ENCODE assay signal across 16 cellular contexts in genomic region chr6:32223258-32224235, GRCh38. TPM values are rescaled to one million over a fixed set of nuclear protein-coding genes. Genes with fewer than 3 reads are reported as not detected.
A peak's percentile ranks its signal among the peaks of the same experiment; 100 is the strongest.
DNase-seq lines count a peak whose midpoint lies in the region; ATAC-seq, FAIRE-seq and TF ChIP-seq lines count a peak whose summit lies in the region.
"Had no signal": no experiment of that assay in that cellular context is flagged by ENCODE, and none has a peak within 500 bp of the region (broad histone marks: within the 10 kb centered on the region; RNA-seq: fewer than 3 reads in every experiment).

TSS of gene NOTCH4 (minus strand) at chr6:32224067. CDS start at chr6:32223928, 139 bp downstream.

- H3K4me3 ChIP-seq in liver (ENCODE audit: low read depth in 1 of 3, low read length in 3 of 3) (peak within 1 kb of the TSS in 2 of 3 donors; percentile 9 to 29), HepG2 (replicated peaks in 1 of 3; ENCODE audit: insufficient read depth in 1 of 3, low read depth in 2 of 3, low read length in 3 of 3) (no peak within 1 kb of the TSS)

- H3K9ac ChIP-seq in liver (ENCODE audit: low read depth in 1 of 2, low read length in 2 of 2) (no peak within 1 kb of the TSS), HepG2 (ENCODE audit: insufficient read depth, low read depth, low read length) (no peak within 1 kb of the TSS)

- TF ChIP-seq EP300 in HepG2 (IDR thresholded peaks at IDR 0.05; ENCODE audit: low read depth in 2 of 2, low read length in 2 of 2): no peak
- no peak for TF ChIP-seq EP300 in HepG2 (CRISPR knock-in tag; IDR thresholded peaks at IDR 0.05; ENCODE audit: borderline replicate concordance)

- TF ChIP-seq POLR2A in HepG2 (IDR thresholded peaks at IDR 0.05; ENCODE audit: insufficient read depth in 1 of 2, low read depth in 2 of 2, low read length in 2 of 2): no peak

- TF ChIP-seq CTCF in liver (IDR thresholded peaks at IDR 0.05; ENCODE audit: low read depth, low read length, missing input control): no peak
- TF ChIP-seq CTCF in HepG2 (CRISPR knock-in tag; IDR thresholded peaks at IDR 0.05): no peak

- POLR2A ChIA-PET in HepG2 (lab: Yijun Ruan, JAX): no interaction called here

- TF ChIP-seq RAD21 in liver (IDR thresholded peaks at IDR 0.05) (no peak), HepG2 (CRISPR knock-in tag; IDR thresholded peaks at IDR 0.05) (no peak)

- H3K27ac ChIP-seq in liver (ENCODE audit: low read depth in 1 of 2, low read length in 2 of 2) (peak within 1 kb of the TSS; percentile 40 to 66), HepG2 (ENCODE audit: extremely low read length, insufficient read depth, low read length) (no peak within 1 kb of the TSS)

- no peaks in the 10 kb centered on the region for H3K79me2 ChIP-seq in HepG2 (ENCODE audit: insufficient read depth, low read length)

- FAIRE-seq in HepG2 (lab: Jason Lieb, UNC): no peak
- FAIRE-seq: endometrium had no signal

- intact Hi-C loops in HepG2 (cut with micrococcal nuclease; ENCODE audit: unreplicated experiment): no loop called here
- intact Hi-C loops in Right ventricle myocardium superior (cut with DNase I): no loop called here
- intact Hi-C loops in posterior vena cava (cut with DNase I): no loop called here

- in situ Hi-C loops in HepG2 (cut with HindIII; ENCODE audit: extremely low pct_ligation_motif_present, low pct_unique_long_range_greater_than_20kb): no loop called here

- H3K9me3 ChIP-seq in liver (ENCODE audit: control insufficient read depth in 4 of 4, low read length in 3 of 4): no peaks in the 10 kb centered on the region
- no peaks in the 10 kb centered on the region for H3K9me3 ChIP-seq in HepG2 (ENCODE audit: low read length)

- DNase-seq in HepG2 (ENCODE audit: low spot score): no peak
- peak; percentile 59 for DNase-seq in Right ventricle myocardium superior
- DNase-seq in posterior vena cava (ENCODE audit: low spot score): no peak
- DNase-seq in NCI-H345 treated with DMSO at 0.1 percent for 48 hours (lab: John Stamatoyannopoulos, UW; ENCODE audit: unreplicated experiment): no peak
- DNase-seq in pons (ENCODE audit: low spot score): no peak
- DNase-seq: activated CD8-positive, alpha-beta memory T cell treated with anti-CD3 and anti-CD28 coated beads, Interleukin-2, amount 10 ng/mL, durations not matched to agents 7 days and 5 days; amygdala; DMS 273 treated with DMSO at 0.1 percent for 48 hours; HFFc6; KG1; RPMI8226; T1000 had no signal

- no peaks in the 10 kb centered on the region for H3K4me1 ChIP-seq in liver (ENCODE audit: control insufficient read depth in 4 of 4, insufficient read depth in 4 of 4, low read length in 3 of 4)
- H3K4me1 ChIP-seq in HepG2 (ENCODE audit: insufficient read depth, low read length): no peaks in the 10 kb centered on the region

- H3K27me3 ChIP-seq in liver (ENCODE audit: control insufficient read depth in 4 of 4, insufficient read depth in 4 of 4, low read length in 3 of 4) (no peaks in the 10 kb centered on the region), HepG2 (ENCODE audit: control insufficient read depth in 1 of 2, insufficient read depth in 2 of 2, low read length in 2 of 2) (peaks cover 2 to 63% of the 10 kb centered on the region in 2 experiments; a peak in 4 of 5 replicates)

- ATAC-seq in HepG2: no peak
- peak; percentile 63 for ATAC-seq in Right ventricle myocardium superior (ENCODE audit: poor library complexity)
- no peak for ATAC-seq in GM21825 (IDR thresholded peaks at IDR 0.05; ENCODE audit: unreplicated experiment)
- no peak for ATAC-seq in GM21723 (IDR thresholded peaks at IDR 0.05; ENCODE audit: unreplicated experiment)
- ATAC-seq: activated CD8-positive, alpha-beta memory T cell treated with anti-CD3 and anti-CD28 coated beads, Interleukin-2, amount 10 ng/mL, durations not matched to agents 7 days and 5 days had no signal

- no peak within 1 kb of the TSS for H3K4me2 ChIP-seq in HepG2 (ENCODE audit: low read depth, low read length)

- WGBS in liver: 49% methylated on average over 20 of the region's 20 CpGs
- 19% methylated on average over 20 of the region's 20 CpGs for WGBS in HepG2 (ENCODE audit: low lambda C conversion rate)

- no peak within 1 kb of the TSS for H2AFZ ChIP-seq in HepG2 (ENCODE audit: low read length)

- no peaks in the 10 kb centered on the region for H3K36me3 ChIP-seq in liver (ENCODE audit: control insufficient read depth in 4 of 4, insufficient read depth in 3 of 4, low read depth in 1 of 4, low read length in 3 of 4)
- H3K36me3 ChIP-seq in HepG2 (replicated peaks in 1 of 2; ENCODE audit: control insufficient read depth in 1 of 2, insufficient read depth in 2 of 2, low read length in 2 of 2): no peaks in the 10 kb centered on the region

- CTCF ChIA-PET in HepG2 (lab: Yijun Ruan, JAX; ENCODE audit: low intra/inter-chr PET ratio, low total read pairs): no interaction called here

- H4K20me1 ChIP-seq in HepG2 (ENCODE audit: insufficient read depth, low read length): no peaks in the 10 kb centered on the region

- no TSS peak for BruUV-seq in HepG2 (replicated peaks; lab: Mats Ljungman, UMichigan)

TF ChIP-seq in liver, 16 proteins besides CTCF, POLR2A, EP300 and RAD21:
- TF ChIP-seq RXRA (IDR thresholded peaks at IDR 0.05) (peak; percentile 11 to 29), ATF3 (IDR thresholded peaks at IDR 0.05) (no peak), NR2F2 (IDR thresholded peaks at IDR 0.05) (peak; percentile 91)

TF ChIP-seq in HepG2, 621 proteins besides CTCF, POLR2A, EP300 and RAD21 (continues in another document):
- no peak for TF ChIP-seq SMAD3 (CRISPR knock-in tag; IDR thresholded peaks at IDR 0.05)
- no peak for TF ChIP-seq ZNF17 (CRISPR knock-in tag; IDR thresholded peaks at IDR 0.05)
- TF ChIP-seq FLYWCH1 (CRISPR knock-in tag; IDR thresholded peaks at IDR 0.05): no peak
- TF ChIP-seq PLRG1 (conservative IDR thresholded peaks at IDR 0.05): no peak
- TF ChIP-seq ZNF839 (CRISPR knock-in tag; IDR thresholded peaks at IDR 0.05; ENCODE audit: borderline replicate concordance): no peak
- no peak for TF ChIP-seq ZNF710 (CRISPR knock-in tag; IDR thresholded peaks at IDR 0.05; ENCODE audit: borderline replicate concordance)
- TF ChIP-seq ZNF576 (CRISPR knock-in tag; IDR thresholded peaks at IDR 0.05): no peak
- no peak for TF ChIP-seq ZNF709 (CRISPR knock-in tag; IDR thresholded peaks at IDR 0.05)
- no peak for TF ChIP-seq SOX6 (IDR thresholded peaks at IDR 0.05)
- no peak for TF ChIP-seq SOX6 (CRISPR knock-in tag; IDR thresholded peaks at IDR 0.05)
- TF ChIP-seq ZNF180 (CRISPR knock-in tag; IDR thresholded peaks at IDR 0.05; ENCODE audit: borderline replicate concordance, low read depth): no peak
- no peak for TF ChIP-seq TEAD3 (CRISPR knock-in tag; optimal IDR thresholded peaks at IDR 0.05; ENCODE audit: borderline replicate concordance)
- TF ChIP-seq LCORL (IDR thresholded peaks at IDR 0.05): no peak
- no peak for TF ChIP-seq LCORL (CRISPR knock-in tag; IDR thresholded peaks at IDR 0.05)

RNA-seq across cellular contexts. Expression of gene NOTCH4, which starts in this region (rescaled TPM):
- total RNA-seq in liver (10 to 100 TPM in 1 of 2 donors, 1 to 10 TPM in 1; 2.6 to 15.1 TPM), HepG2 (2016; rRNA removed; fragmentation: Illumina TruSeq; extraction: Trizol) (0.51 and 0.66 TPM in 2 replicates), Right ventricle myocardium superior (22.4 TPM), posterior vena cava (10 to 100 TPM; 17.3 to 24.1 TPM)
- polyA plus RNA-seq in liver (10 to 100 TPM in 1 of 2 donors, 1 to 10 TPM in 1; 7.3 to 10.4 TPM), HepG2 (2011; rRNA removed) (0.83 and 1.2 TPM in 2 replicates)
- total RNA-seq in HepG2 (2016; cell fraction: cytosol; rRNA removed; fragmentation: Illumina TruSeq; extraction: Trizol; ENCODE audit: low read depth): 0.26 and 0.81 TPM in 2 replicates
- 0.55 and 0.93 TPM in 2 replicates for total RNA-seq in HepG2 (2016; cell fraction: insoluble cytoplasmic fraction; rRNA removed; fragmentation: Illumina TruSeq; extraction: Trizol)
- 0.71 and 0.93 TPM in 2 replicates for total RNA-seq in HepG2 (2016; cell fraction: membrane; rRNA removed; fragmentation: Illumina TruSeq; extraction: Trizol)
- total RNA-seq in HepG2 (2016; cell fraction: nucleus; rRNA removed; fragmentation: Illumina TruSeq; extraction: Trizol): 0.44 and 0.78 TPM in 2 replicates
- 0.86 and 1.1 TPM in 2 replicates for polyA plus RNA-seq in HepG2 (2011; cell fraction: cytosol; rRNA removed)
- 0.84 and 1.4 TPM in 2 replicates for polyA plus RNA-seq in HepG2 (2011; cell fraction: nucleus; rRNA removed)
- 0.75 and 0.96 TPM in 2 replicates for polyA plus RNA-seq in HepG2 (2012)
- polyA plus RNA-seq in HepG2 (2016; cell fraction: cytosol; fragmentation: Illumina TruSeq; extraction: Trizol; ENCODE audit: low read depth): 0.28 and 0.36 TPM in 2 replicates
- 0.58 and 0.83 TPM in 2 replicates for polyA plus RNA-seq in HepG2 (2016; cell fraction: insoluble cytoplasmic fraction; fragmentation: Illumina TruSeq; extraction: Trizol; ENCODE audit: low read depth)
- 0.45 and 0.56 TPM in 2 replicates for polyA plus RNA-seq in HepG2 (2016; cell fraction: membrane; fragmentation: Illumina TruSeq; extraction: Trizol; ENCODE audit: low read depth)
- 0.87 and 1.6 TPM in 2 replicates for polyA plus RNA-seq in HepG2 (2016; cell fraction: nucleus; fragmentation: Illumina TruSeq; extraction: Trizol; ENCODE audit: insufficient read depth, low read depth)
- 0.23 and 0.96 TPM in 2 replicates for polyA minus RNA-seq in HepG2 (2011; rRNA and poly(A)+ RNA removed; ENCODE audit: low replicate concordance)
- polyA minus RNA-seq in HepG2 (2011; cell fraction: cytosol; rRNA and poly(A)+ RNA removed): 0.70 TPM in 1 of 2 replicates, not detected in the other
- 1.5 and 3.9 TPM in 2 replicates for polyA minus RNA-seq in HepG2 (2011; cell fraction: nucleus; rRNA and poly(A)+ RNA removed)

Comparison
In these comparisons a context has a peak if more than half of its experiments do, and no peak if none do; other contexts are left out.
1. H3K4me3 ChIP-seq: peak in liver (2 of 3); none in HepG2 (0 of 3).